1 cellular context compared by ENCODE assay signal in the genomic region with DNA sequence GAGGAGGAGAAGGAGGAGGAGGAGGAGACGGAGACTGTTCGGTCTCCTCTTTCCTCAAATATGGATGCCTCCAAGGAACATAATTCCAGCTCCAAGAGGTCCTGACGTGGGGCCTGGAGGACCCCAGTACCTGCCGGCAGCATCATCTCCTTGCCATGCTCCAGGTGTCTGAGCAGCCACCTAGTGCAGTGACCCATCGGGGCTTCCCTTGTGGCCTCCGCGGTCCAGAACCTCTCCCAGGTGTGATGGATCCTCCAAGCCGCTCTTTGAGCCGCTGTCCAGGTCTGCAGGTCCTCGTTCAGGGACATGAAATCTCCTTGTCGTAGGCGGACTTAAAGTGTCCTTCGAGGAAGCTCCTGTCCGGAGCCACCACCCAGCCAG.
TF ChIP-seq lines count a peak whose summit lies in the region.

No MANE protein-coding gene starts in this region.

TF ChIP-seq in H1, 55 proteins besides CTCF, POLR2A, EP300 and RAD21:
- TF ChIP-seq CEBPB (IDR thresholded peaks at IDR 0.05; ENCODE audit: low read depth, low read length) (no peak), BACH1 (IDR thresholded peaks at IDR 0.05; ENCODE audit: low read length) (no peak), CBX5 (IDR thresholded peaks at IDR 0.05; ENCODE audit: low read depth, low read length) (no peak), KDM1A (IDR thresholded peaks at IDR 0.05; ENCODE audit: borderline replicate concordance, low read length) (no peak), SAP30 (IDR thresholded peaks at IDR 0.05; ENCODE audit: insufficient read depth, insufficient replicate concordance, low read length) (no peak)
